26 cellular contexts compared by ENCODE assay signal in the genomic region with DNA sequence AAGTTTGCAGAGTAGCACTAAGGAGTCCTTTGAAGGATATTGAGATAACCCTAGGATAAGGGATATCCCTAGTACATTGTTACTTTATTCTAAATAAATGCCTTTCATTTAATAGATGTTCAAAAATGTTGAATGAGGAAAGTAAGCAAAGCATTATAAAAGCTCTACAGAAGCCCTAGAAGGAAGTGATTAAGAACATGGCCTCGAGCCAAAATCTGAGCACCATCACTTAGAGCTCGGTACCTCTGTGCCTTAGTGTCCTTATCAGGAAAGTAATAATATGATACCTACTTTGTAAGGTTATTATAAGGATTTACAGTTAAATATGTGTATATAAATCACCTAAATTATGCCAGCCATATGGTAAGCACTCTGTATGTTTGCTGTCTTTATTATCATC.
A peak's percentile ranks its signal among the peaks of the same experiment; 100 is the strongest.
DNase-seq lines count a peak whose midpoint lies in the region; ATAC-seq, FAIRE-seq and TF ChIP-seq lines count a peak whose summit lies in the region.
"Had no signal": no experiment of that assay in that cellular context is flagged by ENCODE, and none has a peak within 500 bp of the region (broad histone marks: within the 10 kb centered on the region; RNA-seq: fewer than 3 reads in every experiment).

No MANE protein-coding gene starts in this region.

- no peak overlapping the region for H2AFZ ChIP-seq in astrocyte (ENCODE audit: low read depth, low read length)
- H2AFZ ChIP-seq: parathyroid adenoma had no signal

- no peak overlapping the region for H3K4me3 Mint-ChIP-seq in astrocyte (ENCODE audit: unreplicated experiment)
- H3K4me3 Mint-ChIP-seq: natural killer cell treated with Interleukin-12 subunit alpha and Interleukin-12 subunit beta and Interleukin-15 and Interleukin-18, amount 100 ng/mL, for 72 hours; stimulated activated effector memory CD8-positive, alpha-beta T cell treated with anti-CD3 and anti-CD28 coated beads, Interleukin-12 subunit alpha, Interleukin-12 subunit beta, amount 100 ng/mL, for 72 hours had no signal

- intact Hi-C loops in left lung (cut with DNase I) (no loop called here), upper lobe of right lung (cut with DNase I) (no loop called here), head of caudate nucleus (cut with DNase I) (no loop called here)

- no peak overlapping the region for H3K27ac Mint-ChIP-seq in astrocyte (ENCODE audit: unreplicated experiment)
- H3K27ac Mint-ChIP-seq: natural killer cell treated with Interleukin-12 subunit alpha and Interleukin-12 subunit beta and Interleukin-15 and Interleukin-18, amount 100 ng/mL, for 72 hours; stimulated activated effector memory CD8-positive, alpha-beta T cell treated with anti-CD3 and anti-CD28 coated beads, Interleukin-12 subunit alpha, Interleukin-12 subunit beta, amount 100 ng/mL, for 72 hours had no signal

- TF ChIP-seq CTCF in astrocyte (IDR thresholded peaks at IDR 0.05; ENCODE audit: insufficient read depth, low read depth, low read length), result no peak
- TF ChIP-seq CTCF in left lung (IDR thresholded peaks at IDR 0.05), result no peak
- no peak for TF ChIP-seq CTCF in upper lobe of right lung (IDR thresholded peaks at IDR 0.05)

- H3K4me2 ChIP-seq in astrocyte (ENCODE audit: low read length), result no peak overlapping the region
- H3K4me2 ChIP-seq: KMS-11 had no signal

- H3K4me1 Mint-ChIP-seq in astrocyte (ENCODE audit: low read depth, unreplicated experiment), result peaks cover 10% of the 10 kb centered on the region
- H3K4me1 Mint-ChIP-seq: stimulated activated effector memory CD8-positive, alpha-beta T cell treated with anti-CD3 and anti-CD28 coated beads, Interleukin-12 subunit alpha, Interleukin-12 subunit beta, amount 100 ng/mL, for 72 hours had no signal

- H3K9me3 ChIP-seq in astrocyte (ENCODE audit: insufficient read depth, low read depth, low read length) (no peaks in the 10 kb centered on the region), left lung (no peaks in the 10 kb centered on the region), upper lobe of right lung (no peaks in the 10 kb centered on the region)
- H3K9me3 ChIP-seq: adrenal gland, gastroesophageal sphincter, SJSA1, vagina had no signal

- no peaks in the 10 kb centered on the region for H3K27me3 ChIP-seq in astrocyte (ENCODE audit: insufficient read depth, low read length)
- no peaks in the 10 kb centered on the region for H3K27me3 ChIP-seq in left lung
- no peaks in the 10 kb centered on the region for H3K27me3 ChIP-seq in upper lobe of right lung
- H3K27me3 ChIP-seq: adrenal gland, gastroesophageal sphincter, SJSA1, vagina had no signal

- H3K27me3 Mint-ChIP-seq in astrocyte (ENCODE audit: low read depth, unreplicated experiment), result no peaks in the 10 kb centered on the region
- H3K27me3 Mint-ChIP-seq: natural killer cell treated with Interleukin-12 subunit alpha and Interleukin-12 subunit beta and Interleukin-15 and Interleukin-18, amount 100 ng/mL, for 72 hours had no signal

- FAIRE-seq in astrocyte (lab: Jason Lieb, UNC), result no peak
- FAIRE-seq: RCC 7860 had no signal

- H3K9ac ChIP-seq in astrocyte (ENCODE audit: low read length), result no peak overlapping the region
- H3K9ac ChIP-seq: KMS-11, parathyroid adenoma had no signal

- DNase-seq in NCI-H345 (lab: John Stamatoyannopoulos, UW), result peak; percentile 3
- DNase-seq in NCI-H345 treated with DMSO at 0.1 percent for 48 hours (lab: John Stamatoyannopoulos, UW; ENCODE audit: unreplicated experiment), result no peak
- peak; percentile 12 for DNase-seq in M059J (ENCODE audit: low read depth)
- DNase-seq in astrocyte (ENCODE audit: low read depth), result peak; percentile 2
- no peak for DNase-seq in left lung
- no peak for DNase-seq in upper lobe of right lung
- no peak for DNase-seq in head of caudate nucleus
- no peak for DNase-seq in stimulated activated naive CD4-positive, alpha-beta T cell treated with Interleukin-2 at 50 U/mL for 16 hours (lab: John Stamatoyannopoulos, UW)
- DNase-seq: ACHN; activated CD4-positive, alpha-beta T cell treated with anti-CD3 and anti-CD28 coated beads, Interleukin-2, amount 50 U/mL, for 1 hour; activated CD8-positive, alpha-beta memory T cell treated with anti-CD3 and anti-CD28 coated beads, Interleukin-2, amount 50 U/mL, for 4 hours; activated gamma-delta T cell treated with Interleukin-2 at 50 U/mL for 16 hours; caudate nucleus; erythroblast; H7; NCI-H1048; NCI-H2171 had no signal

- no peaks in the 10 kb centered on the region for H3K79me2 ChIP-seq in astrocyte (ENCODE audit: insufficient read depth, low read length)
- H3K79me2 ChIP-seq: parathyroid adenoma had no signal

- peaks cover 1% of the 10 kb centered on the region for H3K36me3 Mint-ChIP-seq in astrocyte (ENCODE audit: low read depth, unreplicated experiment)
- H3K36me3 Mint-ChIP-seq: natural killer cell treated with Interleukin-12 subunit alpha and Interleukin-12 subunit beta and Interleukin-15 and Interleukin-18, amount 100 ng/mL, for 72 hours; stimulated activated effector memory CD8-positive, alpha-beta T cell treated with anti-CD3 and anti-CD28 coated beads, Interleukin-12 subunit alpha, Interleukin-12 subunit beta, amount 100 ng/mL, for 72 hours had no signal

- no peaks in the 10 kb centered on the region for H3K9me3 Mint-ChIP-seq in astrocyte (ENCODE audit: unreplicated experiment)
- H3K9me3 Mint-ChIP-seq: natural killer cell treated with Interleukin-12 subunit alpha and Interleukin-12 subunit beta and Interleukin-15 and Interleukin-18, amount 100 ng/mL, for 72 hours; stimulated activated effector memory CD8-positive, alpha-beta T cell treated with anti-CD3 and anti-CD28 coated beads, Interleukin-12 subunit alpha, Interleukin-12 subunit beta, amount 100 ng/mL, for 72 hours had no signal

- peak; percentile 64 for ATAC-seq in left lung
- no peak for ATAC-seq in upper lobe of right lung
- ATAC-seq: gastroesophageal sphincter; natural killer cell treated with Interleukin-12 subunit alpha and Interleukin-12 subunit beta and Interleukin-15 and Interleukin-18, amount 100 ng/mL, for 72 hours; stimulated activated effector memory CD8-positive, alpha-beta T cell treated with anti-CD3 and anti-CD28 coated beads, Interleukin-12 subunit alpha, Interleukin-12 subunit beta, amount 100 ng/mL, for 72 hours had no signal

- H4K20me1 ChIP-seq in astrocyte (ENCODE audit: insufficient read depth, low read length), result no peaks in the 10 kb centered on the region

- H3K36me3 ChIP-seq in astrocyte (ENCODE audit: insufficient read depth, low read length), result no peaks in the 10 kb centered on the region
- no peaks in the 10 kb centered on the region for H3K36me3 ChIP-seq in left lung
- no peaks in the 10 kb centered on the region for H3K36me3 ChIP-seq in upper lobe of right lung
- H3K36me3 ChIP-seq: adrenal gland, gastroesophageal sphincter, SJSA1, vagina had no signal

- H3K4me1 ChIP-seq in astrocyte (ENCODE audit: insufficient read depth, low read length) (no peaks in the 10 kb centered on the region), left lung (no peaks in the 10 kb centered on the region), upper lobe of right lung (no peaks in the 10 kb centered on the region)
- H3K4me1 ChIP-seq: adrenal gland, gastroesophageal sphincter, parathyroid adenoma, SJSA1, vagina had no signal

- H3K27ac ChIP-seq in astrocyte (ENCODE audit: low read depth, low read length) (no peak overlapping the region), left lung (no peak overlapping the region), upper lobe of right lung (no peak overlapping the region)
- H3K27ac ChIP-seq: adrenal gland, gastroesophageal sphincter, KMS-11, parathyroid adenoma, SJSA1, vagina had no signal

- H3K4me3 ChIP-seq in astrocyte (ENCODE audit: insufficient read depth, low read depth, low read length) (no peak overlapping the region), left lung (no peak overlapping the region), upper lobe of right lung (no peak overlapping the region)
- H3K4me3 ChIP-seq: adrenal gland, gastroesophageal sphincter, SJSA1, vagina had no signal

Comparison
In these comparisons a context has a peak if more than half of its experiments do, and no peak if none do; other contexts are left out.
1. DNase-seq: peak in NCI-H345 (single experiment), M059J (single experiment) and astrocyte (single experiment); none in NCI-H345 treated with DMSO at 0.1 percent for 48 hours (single experiment), left lung (0 of 2), upper lobe of right lung (single experiment), head of caudate nucleus (0 of 42) and stimulated activated naive CD4-positive, alpha-beta T cell treated with Interleukin-2 at 50 U/mL for 16 hours (single experiment).